ENCODE assay signal across 8 cellular contexts in the genomic region with DNA sequence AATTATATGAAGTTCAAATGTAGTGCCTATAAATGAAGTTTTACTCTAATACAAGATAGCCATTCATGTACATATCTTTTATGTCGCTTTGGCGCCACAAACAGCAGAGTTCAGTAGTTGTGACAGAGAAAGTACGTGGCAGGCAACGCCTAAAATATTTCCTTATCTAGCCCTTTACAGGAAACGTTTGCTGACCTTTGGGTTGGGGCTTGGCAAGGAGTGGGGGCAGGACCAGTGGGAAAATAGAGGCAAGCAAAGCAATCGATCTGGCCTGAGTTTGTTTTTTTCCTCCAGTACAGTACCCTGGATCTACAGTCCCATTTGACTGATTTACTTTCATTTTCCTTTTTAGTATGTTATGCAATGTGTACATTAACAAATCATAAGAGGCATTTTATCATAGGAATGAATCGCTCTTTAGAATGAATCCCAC. TPM values are rescaled to one million over a fixed set of nuclear protein-coding genes. Genes with fewer than 3 reads are reported as not detected.
DNase-seq lines count a peak whose midpoint lies in the region; ATAC-seq, FAIRE-seq and TF ChIP-seq lines count a peak whose summit lies in the region.

No MANE protein-coding gene starts in this region.

- H3K4me3 Mint-ChIP-seq in activated T-helper 17 cell treated with anti-CD3 and anti-CD28 coated beads, Interleukin-2, amount 50 U/mL, for 72 hours, result peak overlapping the region; percentile 81

- no peak for FAIRE-seq in urothelium cell line (lab: Jason Lieb, UNC)

- TF ChIP-seq CTCF in GM13976 (IDR thresholded peaks at IDR 0.05; ENCODE audit: borderline replicate concordance, control extremely low read depth, extremely low read depth, insufficient read depth, missing control alignments), result no peak

- H3K27me3 Mint-ChIP-seq in activated T-helper 17 cell treated with anti-CD3 and anti-CD28 coated beads, Interleukin-2, amount 50 U/mL, for 72 hours, result no peaks in the 10 kb centered on the region

- H3K36me3 Mint-ChIP-seq in activated T-helper 17 cell treated with anti-CD3 and anti-CD28 coated beads, Interleukin-2, amount 50 U/mL, for 72 hours (ENCODE audit: low read depth), result no peaks in the 10 kb centered on the region

- in situ Hi-C loops in GM13976 (cut with MboI; ENCODE audit: low sequenced_read_pairs, unreplicated experiment), result no loop called here

- peaks cover 7% of the 10 kb centered on the region for H3K4me1 Mint-ChIP-seq in activated T-helper 17 cell treated with anti-CD3 and anti-CD28 coated beads, Interleukin-2, amount 50 U/mL, for 72 hours

- peak overlapping the region; percentile 89 for H3K27ac Mint-ChIP-seq in activated T-helper 17 cell treated with anti-CD3 and anti-CD28 coated beads, Interleukin-2, amount 50 U/mL, for 72 hours

- H3K4me3 ChIP-seq in Jurkat, Clone E6-1 (ENCODE audit: low read length), result peak overlapping the region; percentile 32

- ATAC-seq in GM21737 (IDR thresholded peaks at IDR 0.05; ENCODE audit: unreplicated experiment), result peak; percentile 74
- ATAC-seq in activated T-helper 17 cell treated with anti-CD3 and anti-CD28 coated beads, Interleukin-2, amount 50 U/mL, for 72 hours (replicated peaks), result peak; percentile 87

- DNase-seq in GM13976 (ENCODE audit: low spot score) (peak; percentile 32), iris pigment epithelial cell (ENCODE audit: low read depth) (peak; percentile 47), urothelium cell line (ENCODE audit: low spot score) (peak; percentile 6), NCI-H1048 (lab: John Stamatoyannopoulos, UW) (no peak), NCI-H2171 treated with DMSO at 0.1 percent for 48 hours (lab: John Stamatoyannopoulos, UW) (no peak)
- no peak for DNase-seq in Jurkat, Clone E6-1 (ENCODE audit: low read depth, low spot score)

- H3K9me3 Mint-ChIP-seq in activated T-helper 17 cell treated with anti-CD3 and anti-CD28 coated beads, Interleukin-2, amount 50 U/mL, for 72 hours, result no peaks in the 10 kb centered on the region

RNA-seq across cellular contexts. Expression of gene CCDC68, which starts 13.1 kb away (rescaled TPM):
- not detected for polyA plus RNA-seq in Jurkat, Clone E6-1 (2012; ENCODE audit: insufficient read depth, insufficient read length)
- total RNA-seq in activated T-helper 17 cell treated with anti-CD3 and anti-CD28 coated beads, Interleukin-2, amount 50 U/mL, for 72 hours, result under 1 TPM; 0.16 to 0.17 TPM

Comparison
In these comparisons a context has a peak if more than half of its experiments do, and no peak if none do; other contexts are left out.
1. DNase-seq: peak in GM13976 (single experiment), iris pigment epithelial cell (single experiment) and urothelium cell line (single experiment); none in Jurkat, Clone E6-1 (single experiment), NCI-H1048 (single experiment) and NCI-H2171 treated with DMSO at 0.1 percent for 48 hours (single experiment).